1 cellular context compared by ENCODE assay signal in genomic region chr4:122922877-122923511, GRCh38.
TF ChIP-seq lines count a peak whose summit lies in the region.

No MANE protein-coding gene starts in this region.

TF ChIP-seq in K562, 482 proteins besides CTCF, POLR2A, EP300 and RAD21 (continued from another document and continues in another):
- peak; percentile 68 for TF ChIP-seq TEAD4 (IDR thresholded peaks at IDR 0.05; ENCODE audit: low read length)
- TF ChIP-seq TEAD4 (CRISPR knock-in tag; IDR thresholded peaks at IDR 0.05; ENCODE audit: borderline replicate concordance): no peak
- TF ChIP-seq ETS1 (conservative IDR thresholded peaks at IDR 0.05; ENCODE audit: control insufficient read depth, low read depth, low read length): peak; percentile 61
- peak; percentile 98 for TF ChIP-seq TFAP4 (CRISPR knock-in tag; IDR thresholded peaks at IDR 0.05; ENCODE audit: borderline replicate concordance)
- no peak for TF ChIP-seq ATF1 (CRISPR knock-in tag; IDR thresholded peaks at IDR 0.05)
- peak; percentile 54 for TF ChIP-seq ATF1 (tag; IDR thresholded peaks at IDR 0.05)
- no peak for TF ChIP-seq NCOA1 (IDR thresholded peaks at IDR 0.05; ENCODE audit: low read depth)
- TF ChIP-seq, protein P1, sequence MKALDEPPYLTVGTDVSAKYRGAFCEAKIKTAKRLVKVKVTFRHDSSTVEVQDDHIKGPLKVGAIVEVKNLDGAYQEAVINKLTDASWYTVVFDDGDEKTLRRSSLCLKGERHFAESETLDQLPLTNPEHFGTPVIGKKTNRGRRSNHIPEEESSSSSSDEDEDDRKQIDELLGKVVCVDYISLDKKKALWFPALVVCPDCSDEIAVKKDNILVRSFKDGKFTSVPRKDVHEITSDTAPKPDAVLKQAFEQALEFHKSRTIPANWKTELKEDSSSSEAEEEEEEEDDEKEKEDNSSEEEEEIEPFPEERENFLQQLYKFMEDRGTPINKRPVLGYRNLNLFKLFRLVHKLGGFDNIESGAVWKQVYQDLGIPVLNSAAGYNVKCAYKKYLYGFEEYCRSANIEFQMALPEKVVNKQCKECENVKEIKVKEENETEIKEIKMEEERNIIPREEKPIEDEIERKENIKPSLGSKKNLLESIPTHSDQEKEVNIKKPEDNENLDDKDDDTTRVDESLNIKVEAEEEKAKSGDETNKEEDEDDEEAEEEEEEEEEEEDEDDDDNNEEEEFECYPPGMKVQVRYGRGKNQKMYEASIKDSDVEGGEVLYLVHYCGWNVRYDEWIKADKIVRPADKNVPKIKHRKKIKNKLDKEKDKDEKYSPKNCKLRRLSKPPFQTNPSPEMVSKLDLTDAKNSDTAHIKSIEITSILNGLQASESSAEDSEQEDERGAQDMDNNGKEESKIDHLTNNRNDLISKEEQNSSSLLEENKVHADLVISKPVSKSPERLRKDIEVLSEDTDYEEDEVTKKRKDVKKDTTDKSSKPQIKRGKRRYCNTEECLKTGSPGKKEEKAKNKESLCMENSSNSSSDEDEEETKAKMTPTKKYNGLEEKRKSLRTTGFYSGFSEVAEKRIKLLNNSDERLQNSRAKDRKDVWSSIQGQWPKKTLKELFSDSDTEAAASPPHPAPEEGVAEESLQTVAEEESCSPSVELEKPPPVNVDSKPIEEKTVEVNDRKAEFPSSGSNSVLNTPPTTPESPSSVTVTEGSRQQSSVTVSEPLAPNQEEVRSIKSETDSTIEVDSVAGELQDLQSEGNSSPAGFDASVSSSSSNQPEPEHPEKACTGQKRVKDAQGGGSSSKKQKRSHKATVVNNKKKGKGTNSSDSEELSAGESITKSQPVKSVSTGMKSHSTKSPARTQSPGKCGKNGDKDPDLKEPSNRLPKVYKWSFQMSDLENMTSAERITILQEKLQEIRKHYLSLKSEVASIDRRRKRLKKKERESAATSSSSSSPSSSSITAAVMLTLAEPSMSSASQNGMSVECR (CRISPR knock-in tag; IDR thresholded peaks at IDR 0.05): peak; percentile 70
- peak; percentile 38 for TF ChIP-seq ATF7 (IDR thresholded peaks at IDR 0.05)
- no peak for TF ChIP-seq TFAM (CRISPR knock-in tag; conservative IDR thresholded peaks at IDR 0.05)
- TF ChIP-seq PRMT5 (CRISPR knock-in tag; IDR thresholded peaks at IDR 0.05): no peak
- peak; percentile 98 for TF ChIP-seq GABPB1 (CRISPR knock-in tag; IDR thresholded peaks at IDR 0.05)
- TF ChIP-seq TEAD2 (tag; IDR thresholded peaks at IDR 0.05): no peak
- peak; percentile 59; the same call in 1 of the 2 replicates for TF ChIP-seq RBFOX2 (IDR thresholded peaks at IDR 0.05; ENCODE audit: low read depth, low read length)
- peak; percentile 76 for TF ChIP-seq TOE1 (IDR thresholded peaks at IDR 0.05; ENCODE audit: borderline replicate concordance)
- TF ChIP-seq TOE1 (CRISPR knock-in tag; IDR thresholded peaks at IDR 0.05; ENCODE audit: borderline replicate concordance, low read depth): no peak
- peak; percentile 85 for TF ChIP-seq ZBTB7A (IDR thresholded peaks at IDR 0.05; ENCODE audit: borderline replicate concordance, control insufficient read depth, low read depth, low read length)
- TF ChIP-seq, protein P2, sequence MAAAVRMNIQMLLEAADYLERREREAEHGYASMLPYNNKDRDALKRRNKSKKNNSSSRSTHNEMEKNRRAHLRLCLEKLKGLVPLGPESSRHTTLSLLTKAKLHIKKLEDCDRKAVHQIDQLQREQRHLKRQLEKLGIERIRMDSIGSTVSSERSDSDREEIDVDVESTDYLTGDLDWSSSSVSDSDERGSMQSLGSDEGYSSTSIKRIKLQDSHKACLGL (CRISPR knock-in tag; IDR thresholded peaks at IDR 0.05; ENCODE audit: borderline replicate concordance, poor library complexity, severe bottlenecking): peak; percentile 8
- TF ChIP-seq, protein P3, sequence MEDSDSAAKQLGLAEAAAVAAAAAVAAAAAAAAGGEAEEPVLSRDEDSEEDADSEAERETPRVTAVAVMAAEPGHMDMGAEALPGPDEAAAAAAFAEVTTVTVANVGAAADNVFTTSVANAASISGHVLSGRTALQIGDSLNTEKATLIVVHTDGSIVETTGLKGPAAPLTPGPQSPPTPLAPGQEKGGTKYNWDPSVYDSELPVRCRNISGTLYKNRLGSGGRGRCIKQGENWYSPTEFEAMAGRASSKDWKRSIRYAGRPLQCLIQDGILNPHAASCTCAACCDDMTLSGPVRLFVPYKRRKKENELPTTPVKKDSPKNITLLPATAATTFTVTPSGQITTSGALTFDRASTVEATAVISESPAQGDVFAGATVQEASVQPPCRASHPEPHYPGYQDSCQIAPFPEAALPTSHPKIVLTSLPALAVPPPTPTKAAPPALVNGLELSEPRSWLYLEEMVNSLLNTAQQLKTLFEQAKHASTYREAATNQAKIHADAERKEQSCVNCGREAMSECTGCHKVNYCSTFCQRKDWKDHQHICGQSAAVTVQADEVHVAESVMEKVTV (CRISPR knock-in tag; IDR thresholded peaks at IDR 0.05): 0 out of 2 replicates have a peak, but pooled peaks have one; percentile 6
- peak; percentile 96 for TF ChIP-seq GABPA (tag; conservative IDR thresholded peaks at IDR 0.05; ENCODE audit: low read depth)
- peak; percentile 77 for TF ChIP-seq FOXM1 (IDR thresholded peaks at IDR 0.05; ENCODE audit: low read depth)
- TF ChIP-seq FOXM1 (CRISPR knock-in tag; IDR thresholded peaks at IDR 0.05; ENCODE audit: low read depth): no peak
- peak; percentile 99 for TF ChIP-seq NR2C2 (CRISPR knock-in tag; IDR thresholded peaks at IDR 0.05)
- TF ChIP-seq NR2C2 (tag; IDR thresholded peaks at IDR 0.05): peak; percentile 99
- TF ChIP-seq KLF6 (CRISPR knock-in tag; IDR thresholded peaks at IDR 0.05; ENCODE audit: borderline replicate concordance): no peak
- 0 out of 2 replicates have a peak, but pooled peaks have one; percentile 29 for TF ChIP-seq HMBOX1 (IDR thresholded peaks at IDR 0.05)
- peak; percentile 92 for TF ChIP-seq MYC (IDR thresholded peaks at IDR 0.05; ENCODE audit: low read depth, low read length)
- TF ChIP-seq MYC (CRISPR knock-in tag; IDR thresholded peaks at IDR 0.05; ENCODE audit: borderline replicate concordance, low read depth): no peak
- no peak for TF ChIP-seq CEBPB (tag; IDR thresholded peaks at IDR 0.05)
- TF ChIP-seq, protein P4, sequence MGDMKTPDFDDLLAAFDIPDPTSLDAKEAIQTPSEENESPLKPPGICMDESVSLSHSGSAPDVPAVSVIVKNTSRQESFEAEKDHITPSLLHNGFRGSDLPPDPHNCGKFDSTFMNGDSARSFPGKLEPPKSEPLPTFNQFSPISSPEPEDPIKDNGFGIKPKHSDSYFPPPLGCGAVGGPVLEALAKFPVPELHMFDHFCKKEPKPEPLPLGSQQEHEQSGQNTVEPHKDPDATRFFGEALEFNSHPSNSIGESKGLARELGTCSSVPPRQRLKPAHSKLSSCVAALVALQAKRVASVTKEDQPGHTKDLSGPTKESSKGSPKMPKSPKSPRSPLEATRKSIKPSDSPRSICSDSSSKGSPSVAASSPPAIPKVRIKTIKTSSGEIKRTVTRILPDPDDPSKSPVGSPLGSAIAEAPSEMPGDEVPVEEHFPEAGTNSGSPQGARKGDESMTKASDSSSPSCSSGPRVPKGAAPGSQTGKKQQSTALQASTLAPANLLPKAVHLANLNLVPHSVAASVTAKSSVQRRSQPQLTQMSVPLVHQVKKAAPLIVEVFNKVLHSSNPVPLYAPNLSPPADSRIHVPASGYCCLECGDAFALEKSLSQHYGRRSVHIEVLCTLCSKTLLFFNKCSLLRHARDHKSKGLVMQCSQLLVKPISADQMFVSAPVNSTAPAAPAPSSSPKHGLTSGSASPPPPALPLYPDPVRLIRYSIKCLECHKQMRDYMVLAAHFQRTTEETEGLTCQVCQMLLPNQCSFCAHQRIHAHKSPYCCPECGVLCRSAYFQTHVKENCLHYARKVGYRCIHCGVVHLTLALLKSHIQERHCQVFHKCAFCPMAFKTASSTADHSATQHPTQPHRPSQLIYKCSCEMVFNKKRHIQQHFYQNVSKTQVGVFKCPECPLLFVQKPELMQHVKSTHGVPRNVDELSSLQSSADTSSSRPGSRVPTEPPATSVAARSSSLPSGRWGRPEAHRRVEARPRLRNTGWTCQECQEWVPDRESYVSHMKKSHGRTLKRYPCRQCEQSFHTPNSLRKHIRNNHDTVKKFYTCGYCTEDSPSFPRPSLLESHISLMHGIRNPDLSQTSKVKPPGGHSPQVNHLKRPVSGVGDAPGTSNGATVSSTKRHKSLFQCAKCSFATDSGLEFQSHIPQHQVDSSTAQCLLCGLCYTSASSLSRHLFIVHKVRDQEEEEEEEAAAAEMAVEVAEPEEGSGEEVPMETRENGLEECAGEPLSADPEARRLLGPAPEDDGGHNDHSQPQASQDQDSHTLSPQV (IDR thresholded peaks at IDR 0.05): 0 out of 2 replicates have a peak, but pooled peaks have one; percentile 33
- TF ChIP-seq NCOR1 (IDR thresholded peaks at IDR 0.05): peak; percentile 40; the same call in 1 of the 2 replicates
- TF ChIP-seq, protein P5, sequence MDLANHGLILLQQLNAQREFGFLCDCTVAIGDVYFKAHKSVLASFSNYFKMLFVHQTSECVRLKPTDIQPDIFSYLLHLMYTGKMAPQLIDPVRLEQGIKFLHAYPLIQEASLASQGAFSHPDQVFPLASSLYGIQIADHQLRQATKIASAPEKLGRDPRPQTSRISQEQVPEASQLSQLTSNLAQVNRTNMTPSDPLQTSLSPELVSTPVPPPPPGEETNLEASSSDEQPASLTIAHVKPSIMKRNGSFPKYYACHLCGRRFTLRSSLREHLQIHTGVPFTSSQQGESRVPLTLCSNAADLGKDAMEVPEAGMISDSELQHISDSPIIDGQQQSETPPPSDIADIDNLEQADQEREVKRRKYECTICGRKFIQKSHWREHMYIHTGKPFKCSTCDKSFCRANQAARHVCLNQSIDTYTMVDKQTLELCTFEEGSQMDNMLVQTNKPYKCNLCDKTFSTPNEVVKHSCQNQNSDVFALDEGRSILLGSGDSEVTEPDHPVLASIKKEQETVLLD (IDR thresholded peaks at IDR 0.05): peak; percentile 24; the same call in 1 of the 2 replicates
- TF ChIP-seq POLR2H (tag; IDR thresholded peaks at IDR 0.05; ENCODE audit: low read depth): 0 out of 2 replicates have a peak, but pooled peaks have one; percentile 13
- peak; percentile 73 for TF ChIP-seq HCFC1 (IDR thresholded peaks at IDR 0.05; ENCODE audit: low read depth, low read length)
- TF ChIP-seq PCBP2 (IDR thresholded peaks at IDR 0.05; ENCODE audit: low read depth, low read length, poor library complexity, severe bottlenecking): no peak
- TF ChIP-seq KLF1 (tag; IDR thresholded peaks at IDR 0.05): 0 out of 2 replicates have a peak, but pooled peaks have one; percentile 40
- TF ChIP-seq PCBP1 (IDR thresholded peaks at IDR 0.05; ENCODE audit: low read depth, low read length, poor library complexity, severe bottlenecking): peak; percentile 22
- TF ChIP-seq NEUROD1 (IDR thresholded peaks at IDR 0.05; ENCODE audit: borderline replicate concordance, low read depth, low read length, partially characterized antibody): peak; percentile 75
- TF ChIP-seq ARNT (IDR thresholded peaks at IDR 0.05): peak in 1 of 2 experiments; percentile 88; a peak in 1 of 4 replicates
- peak; percentile 95 for TF ChIP-seq SP1 (CRISPR knock-in tag; IDR thresholded peaks at IDR 0.05)
- TF ChIP-seq, protein P6, sequence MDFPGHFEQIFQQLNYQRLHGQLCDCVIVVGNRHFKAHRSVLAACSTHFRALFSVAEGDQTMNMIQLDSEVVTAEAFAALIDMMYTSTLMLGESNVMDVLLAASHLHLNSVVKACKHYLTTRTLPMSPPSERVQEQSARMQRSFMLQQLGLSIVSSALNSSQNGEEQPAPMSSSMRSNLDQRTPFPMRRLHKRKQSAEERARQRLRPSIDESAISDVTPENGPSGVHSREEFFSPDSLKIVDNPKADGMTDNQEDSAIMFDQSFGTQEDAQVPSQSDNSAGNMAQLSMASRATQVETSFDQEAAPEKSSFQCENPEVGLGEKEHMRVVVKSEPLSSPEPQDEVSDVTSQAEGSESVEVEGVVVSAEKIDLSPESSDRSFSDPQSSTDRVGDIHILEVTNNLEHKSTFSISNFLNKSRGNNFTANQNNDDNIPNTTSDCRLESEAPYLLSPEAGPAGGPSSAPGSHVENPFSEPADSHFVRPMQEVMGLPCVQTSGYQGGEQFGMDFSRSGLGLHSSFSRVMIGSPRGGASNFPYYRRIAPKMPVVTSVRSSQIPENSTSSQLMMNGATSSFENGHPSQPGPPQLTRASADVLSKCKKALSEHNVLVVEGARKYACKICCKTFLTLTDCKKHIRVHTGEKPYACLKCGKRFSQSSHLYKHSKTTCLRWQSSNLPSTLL (IDR thresholded peaks at IDR 0.05): no peak
